In the genomic region with DNA sequence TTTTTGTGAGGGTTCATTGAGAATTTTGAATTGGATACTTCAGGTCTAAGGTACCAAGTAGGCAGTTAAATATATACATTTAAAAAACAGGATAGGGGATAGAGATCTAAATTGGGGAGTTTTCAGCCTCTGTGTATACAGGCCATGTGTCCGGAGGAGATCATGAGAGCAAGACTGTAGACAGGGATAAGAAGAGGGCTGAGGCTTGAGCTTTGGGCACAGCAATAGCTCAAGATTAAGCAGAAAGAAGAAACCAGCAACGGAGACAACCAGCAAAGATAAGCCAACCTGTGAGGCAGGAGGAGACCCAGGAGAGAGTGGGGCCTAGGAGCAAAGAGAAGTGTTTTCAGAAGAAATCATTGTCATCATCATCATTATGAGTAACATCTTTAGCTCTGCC, we compare ENCODE assay signal across 9 cellular contexts.
"Had no signal": no experiment of that assay in that cellular context is flagged by ENCODE, and none has a peak within 500 bp of the region (broad histone marks: within the 10 kb centered on the region; RNA-seq: fewer than 3 reads in every experiment).

No MANE protein-coding gene starts in this region.

- H3K4me3 ChIP-seq: GM23248 had no signal

- H3K9me3 Mint-ChIP-seq: H9, IgD-negative memory B cell had no signal

- H3K4me3 Mint-ChIP-seq: H9, IgD-negative memory B cell had no signal

- H3K27ac Mint-ChIP-seq: H9, IgD-negative memory B cell had no signal

- H3K27ac ChIP-seq: GM23248, HL-60 had no signal

- DNase-seq: GM23248, GOT3, H9, HCEC 1CT, KG1 had no signal

- H3K4me1 Mint-ChIP-seq: IgD-negative memory B cell had no signal

- H3K9ac ChIP-seq: GM23248 had no signal

- H2AFZ ChIP-seq: GM23248 had no signal

- ATAC-seq: HepG2 had no signal

- H3K36me3 Mint-ChIP-seq: IgD-negative memory B cell had no signal

- H3K27me3 Mint-ChIP-seq: IgD-negative memory B cell had no signal

- FAIRE-seq: H54, HepG2 had no signal
